Comparison of ENCODE assay signal across 20 cellular contexts in genomic region chr7:86645676-86646276, GRCh38. TPM values are rescaled to one million over a fixed set of nuclear protein-coding genes. Genes with fewer than 3 reads are reported as not detected.
A peak's percentile ranks its signal among the peaks of the same experiment; 100 is the strongest.
DNase-seq lines count a peak whose midpoint lies in the region; ATAC-seq, FAIRE-seq and TF ChIP-seq lines count a peak whose summit lies in the region.
"Had no signal": no experiment of that assay in that cellular context is flagged by ENCODE, and none has a peak within 500 bp of the region (broad histone marks: within the 10 kb centered on the region; RNA-seq: fewer than 3 reads in every experiment).

No MANE protein-coding gene starts in this region.

- POLR2A ChIA-PET in K562 (lab: Yijun Ruan, JAX): no interaction called here

- H3K18ac ChIP-seq in H9 (ENCODE audit: insufficient read length, low read depth, low read length): no peak overlapping the region

- H3K23ac ChIP-seq in H9 (ENCODE audit: insufficient read length, low read depth, low read length): no peak overlapping the region

- no peaks in the 10 kb centered on the region for H3K9me3 Mint-ChIP-seq in H9

- peaks cover 4% of the 10 kb centered on the region; the same call in 1 of the 2 replicates for H3K27me3 ChIP-seq in H9 (ENCODE audit: insufficient read depth, low read length)
- H3K27me3 ChIP-seq in K562 (ENCODE audit: control insufficient read depth in 2 of 2, insufficient read depth in 2 of 2, low read length in 2 of 2): no peaks in the 10 kb centered on the region; a peak in 1 of 5 replicates
- H3K27me3 ChIP-seq in iPS-15b (ENCODE audit: control insufficient read depth, insufficient read depth, low read length): peaks cover 27% of the 10 kb centered on the region
- peaks cover 0 to 24% (median 6%) of the 10 kb centered on the region in 4 donors for H3K27me3 ChIP-seq in pancreas
- H3K27me3 ChIP-seq: BLaER1 treated with 17β-estradiol and CSF1 and Interleukin-3, amounts not matched to agents 10 nM and 100 nM had no signal

- no peak for TF ChIP-seq CTCF in H9 (conservative IDR thresholded peaks at IDR 0.05)
- no peak for TF ChIP-seq CTCF in K562 (IDR thresholded peaks at IDR 0.05 in 2 of 3, conservative IDR thresholded peaks at IDR 0.05 in 1 of 3; ENCODE audit: insufficient read depth in 2 of 3, low read depth in 1 of 3, low read length in 3 of 3)
- no peak for TF ChIP-seq CTCF in pancreas (IDR thresholded peaks at IDR 0.05)

- H3K36me3 ChIP-seq in K562 (ENCODE audit: control insufficient read depth, insufficient read depth, low read length): no peaks in the 10 kb centered on the region
- no peaks in the 10 kb centered on the region for H3K36me3 ChIP-seq in iPS-15b (ENCODE audit: control insufficient read depth, insufficient read depth, low read length)
- H3K36me3 ChIP-seq in pancreas: no peaks in the 10 kb centered on the region
- H3K36me3 ChIP-seq: BLaER1 treated with 17β-estradiol and CSF1 and Interleukin-3, amounts not matched to agents 10 nM and 100 nM had no signal

- H3K14ac ChIP-seq in H9 (ENCODE audit: insufficient read depth, low read length): no peak overlapping the region

- H2AFZ ChIP-seq in H9 (ENCODE audit: low read length) (no peak overlapping the region), K562 (ENCODE audit: low read depth, low read length) (no peak overlapping the region)

- CTCF ChIA-PET in K562 (lab: Yijun Ruan, JAX; ENCODE audit: low intra/inter-chr PET ratio): no interaction called here

- H3K79me1 ChIP-seq in H9 (ENCODE audit: insufficient read depth, low read depth, low read length, poor library complexity, severe bottlenecking): no peaks in the 10 kb centered on the region

- TF ChIP-seq POLR2A in K562 (conservative IDR thresholded peaks at IDR 0.05): no peak

- no peak overlapping the region for H3K27ac ChIP-seq in H9 (ENCODE audit: insufficient read length, low read depth, low read length)
- no peak overlapping the region for H3K27ac ChIP-seq in K562 (ENCODE audit: extremely low read depth, low read depth, low read length)
- H3K27ac ChIP-seq in pancreas: no peak overlapping the region
- H3K27ac ChIP-seq: BLaER1 treated with 17β-estradiol and CSF1 and Interleukin-3, amounts not matched to agents 10 nM and 100 nM; KMS-11 had no signal

- H2BK20ac ChIP-seq in H9 (ENCODE audit: low read depth, low read length, poor library complexity, severe bottlenecking): no peak overlapping the region

- H3K9ac ChIP-seq in H9 (ENCODE audit: extremely low read depth, insufficient read length, low read length) (no peak overlapping the region), K562 (ENCODE audit: insufficient read depth in 1 of 2, low read depth in 2 of 2, low read length in 2 of 2) (no peak overlapping the region), iPS-15b (ENCODE audit: low read depth, low read length) (no peak overlapping the region)
- H3K9ac ChIP-seq: BLaER1 treated with 17β-estradiol and CSF1 and Interleukin-3, amounts not matched to agents 10 nM and 100 nM; KMS-11 had no signal

- H3K4me1 Mint-ChIP-seq in H9: peaks cover 35 to 40% of the 10 kb centered on the region in 2 experiments
- H3K4me1 Mint-ChIP-seq: CD8-positive, alpha-beta memory T cell had no signal

- H3K4me3 ChIP-seq in K562 (no peak overlapping the region), iPS-15b (ENCODE audit: low read depth, low read length) (peak overlapping the region; percentile 85), pancreas (no peak overlapping the region)
- H3K4me3 ChIP-seq: BLaER1 treated with 17β-estradiol and CSF1 and Interleukin-3, amounts not matched to agents 10 nM and 100 nM had no signal

- H3K56ac ChIP-seq in H9 (ENCODE audit: insufficient read length, low read depth, low read length): no peak overlapping the region

- no peak for TF ChIP-seq RAD21 in K562 (CRISPR knock-in tag; conservative IDR thresholded peaks at IDR 0.05 in 1 of 2, IDR thresholded peaks at IDR 0.05 in 1 of 2)

- H3K9me3 ChIP-seq in H9 (ENCODE audit: control insufficient read depth, low read depth, low read length) (no peaks in the 10 kb centered on the region), K562 (replicated peaks; ENCODE audit: control insufficient read depth, insufficient read depth, low read depth, low read length) (no peaks in the 10 kb centered on the region), iPS-15b (ENCODE audit: control insufficient read depth, insufficient read depth, low read length) (no peaks in the 10 kb centered on the region), pancreas (no peaks in the 10 kb centered on the region)

- no CpG with 5 or more reads among the region's 2 CpGs for WGBS in H9 (ENCODE audit: extremely low coverage, insufficient read length, low lambda C conversion rate)
- WGBS in K562 (ENCODE audit: insufficient coverage, low coverage, missing lambda C conversion rate): 5% methylated on average over 2 of the region's 2 CpGs
- 45 to 53% methylated on average over 2 of the region's 2 CpGs for WGBS in pancreas, 2 donors

- no peak overlapping the region for H2BK12ac ChIP-seq in H9 (ENCODE audit: insufficient read length, low read depth, low read length)

- no peaks in the 10 kb centered on the region for H3K9me1 ChIP-seq in K562 (ENCODE audit: control insufficient read depth, insufficient read depth, low read length)

- H3K4me3 Mint-ChIP-seq in H9: peak overlapping the region in 1 of 2 experiments; percentile 99; a peak in 3 of 5 replicates
- H3K4me3 Mint-ChIP-seq: CD8-positive, alpha-beta memory T cell had no signal

- ATAC-seq in K562: no peak
- no peak for ATAC-seq in pancreas
- ATAC-seq in HG03439 (IDR thresholded peaks at IDR 0.05; ENCODE audit: unreplicated experiment): no peak
- ATAC-seq: HCT116 had no signal

- peaks cover 40% of the 10 kb centered on the region for H3K27me3 Mint-ChIP-seq in H9 (ENCODE audit: low read depth)

- H3K36me3 Mint-ChIP-seq in H9 (ENCODE audit: insufficient read depth in 1 of 3, low read depth in 3 of 3): no peaks in the 10 kb centered on the region
- H3K36me3 Mint-ChIP-seq: CD8-positive, alpha-beta memory T cell had no signal

- no peak overlapping the region for H2BK15ac ChIP-seq in H9 (ENCODE audit: low read depth, low read length)

- H3K23me2 ChIP-seq in H9 (ENCODE audit: insufficient read length, low read depth, low read length, poor library complexity, severe bottlenecking): peaks cover 21% of the 10 kb centered on the region

- H4K5ac ChIP-seq in H9 (ENCODE audit: insufficient read length, low read depth, low read length): no peak overlapping the region

- H2BK120ac ChIP-seq in H9 (ENCODE audit: low read depth, low read length, poor library complexity, severe bottlenecking): no peak overlapping the region

- no peak overlapping the region for H3K27ac Mint-ChIP-seq in H9
- H3K27ac Mint-ChIP-seq: CD8-positive, alpha-beta memory T cell had no signal

- no peak overlapping the region for H3K4ac ChIP-seq in H9 (ENCODE audit: low read depth, low read length)

- H2AK5ac ChIP-seq in H9 (ENCODE audit: insufficient read length, low read length): no peak overlapping the region

- in situ Hi-C loops in K562 (cut with MboI): no loop called here

- no peak for FAIRE-seq in K562 (lab: Jason Lieb, UNC)
- FAIRE-seq in pancreas (lab: Jason Lieb, UNC): peak; percentile 5
- FAIRE-seq: A204.1 had no signal

- H4K8ac ChIP-seq in H9 (replicated peaks; ENCODE audit: insufficient read length, low read depth, low read length): no peak overlapping the region

- intact Hi-C loops in K562 (cut with micrococcal nuclease): no loop called here
- intact Hi-C loops in pancreas (cut with DNase I): no loop called here

- H3K4me1 ChIP-seq in H9 (ENCODE audit: insufficient read depth, low read length) (no peaks in the 10 kb centered on the region), K562 (replicated peaks in 1 of 2; ENCODE audit: control insufficient read depth in 2 of 2, insufficient read depth in 2 of 2, low read length in 2 of 2) (no peaks in the 10 kb centered on the region), iPS-15b (ENCODE audit: control insufficient read depth, insufficient read depth, low read length) (peaks cover 7% of the 10 kb centered on the region), pancreas (peaks cover 3 to 11% (median 7%) of the 10 kb centered on the region in 3 donors)
- H3K4me1 ChIP-seq: BLaER1 treated with 17β-estradiol and CSF1 and Interleukin-3, amounts not matched to agents 10 nM and 100 nM had no signal

- no peak overlapping the region for H2BK5ac ChIP-seq in H9 (ENCODE audit: insufficient read length, low read length)

- TF ChIP-seq EP300 in K562 (IDR thresholded peaks at IDR 0.05; ENCODE audit: low read length): no peak

- no peak overlapping the region for H4K91ac ChIP-seq in H9 (ENCODE audit: insufficient read length, low read depth, low read length)

- no peaks in the 10 kb centered on the region for H3K79me2 ChIP-seq in H9 (ENCODE audit: insufficient read depth, low read length)
- no peaks in the 10 kb centered on the region for H3K79me2 ChIP-seq in K562 (ENCODE audit: control insufficient read depth, insufficient read depth, low read length)

- no TSS peak for BruUV-seq in K562 (replicated peaks; lab: Mats Ljungman, UMichigan)

- H3K4me2 ChIP-seq in H9 (ENCODE audit: insufficient read depth, insufficient read length, low read length): peak overlapping the region; percentile 98
- no peak overlapping the region for H3K4me2 ChIP-seq in K562 (ENCODE audit: insufficient read depth, low read length)
- H3K4me2 ChIP-seq: BLaER1 treated with 17β-estradiol and CSF1 and Interleukin-3, amounts not matched to agents 10 nM and 100 nM; KMS-11 had no signal

- H3T11ph ChIP-seq in H9 (ENCODE audit: low read length): no peak overlapping the region

- H4K20me1 ChIP-seq in H9 (ENCODE audit: control insufficient read depth, insufficient read depth, insufficient read length): no peaks in the 10 kb centered on the region
- no peaks in the 10 kb centered on the region for H4K20me1 ChIP-seq in K562 (replicated peaks; ENCODE audit: control insufficient read depth, insufficient read depth, low read length)
- H4K20me1 ChIP-seq: BLaER1 treated with 17β-estradiol and CSF1 and Interleukin-3, amounts not matched to agents 10 nM and 100 nM had no signal

- DNase-seq in H9 (no peak), K562 (ENCODE audit: extremely low read depth in 1 of 4, low spot score in 3 of 4) (no peak), pancreas (no peak), NCI-H2029 (lab: John Stamatoyannopoulos, UW) (no peak), activated gamma-delta T cell (lab: John Stamatoyannopoulos, UW) (no peak), D341Med (ENCODE audit: low spot score) (no peak)
- DNase-seq: CD8-positive, alpha-beta memory T cell; DMS79 treated with DMSO at 0.1 percent for 48 hours; NCI-H1092 treated with DMSO at 0.1 percent for 48 hours; NCI-H1694; NCI-H748 treated with DMSO at 0.1 percent for 48 hours; RPMI8226 had no signal

RNA-seq across cellular contexts. Expression of gene GRM3, which starts 2.1 kb away (rescaled TPM):
- 0.15 and 0.70 TPM in 2 replicates for total RNA-seq in H9 (2021)
- total RNA-seq in K562 (2011; cell fraction: chromatin; rRNA removed; ENCODE audit: low replicate concordance): not detected in 2 replicates
- not detected in 2 replicates for total RNA-seq in K562 (2011; cell fraction: nucleolus; rRNA removed)
- total RNA-seq in K562 (2011; cell fraction: nucleoplasm; rRNA removed): not detected in 2 replicates
- total RNA-seq in K562 (2014; rRNA removed): not detected in 2 replicates
- total RNA-seq in K562 (2014; rRNA removed; fragmentation: Illumina TruSeq; extraction: Trizol): not detected in 2 replicates
- not detected in 2 replicates for total RNA-seq in K562 (2015; rRNA removed; fragmentation: Illumina TruSeq; extraction: Trizol)
- not detected in 2 replicates for total RNA-seq in K562 (2021)
- polyA plus RNA-seq in K562 (2011; rRNA removed): not detected in 2 replicates
- not detected in 2 replicates for polyA plus RNA-seq in K562 (2011; cell fraction: cytosol; rRNA removed)
- polyA plus RNA-seq in K562 (2011; cell fraction: nucleus; rRNA removed): not detected in 2 replicates
- 0.05 and 0.06 TPM in 2 replicates for polyA plus RNA-seq in K562 (2012)
- not detected in 2 replicates for polyA plus RNA-seq in K562 (2014; fragmentation: Illumina TruSeq; extraction: Trizol)
- polyA plus RNA-seq in K562 (2014; fragmentation: Nextera tagmentation; extraction: Ambion mirVana): under 1 TPM; 0.03 to 0.08 TPM
- 0.03 TPM in 1 of 2 replicates, not detected in the other for polyA plus RNA-seq in K562 (2014; rRNA removed)
- polyA minus RNA-seq in K562 (2011; rRNA and poly(A)+ RNA removed): not detected in 2 replicates
- not detected in 2 replicates for polyA minus RNA-seq in K562 (2011; cell fraction: cytosol; rRNA and poly(A)+ RNA removed)
- not detected in 2 replicates for polyA minus RNA-seq in K562 (2011; cell fraction: nucleus; rRNA and poly(A)+ RNA removed)
- not detected for total RNA-seq in pancreas
- polyA plus RNA-seq in pancreas: under 1 TPM in 1 of 2 donors, not detected in 1; 0.02 TPM
- total RNA-seq: CD8-positive, alpha-beta memory T cell; G401; M059J had no signal
- polyA plus RNA-seq: CD8-positive, alpha-beta memory T cell had no signal
